ENCODE assay signal across 17 cellular contexts in genomic region chr14:102203382-102203781, GRCh38.
"Had no signal": no experiment of that assay in that cellular context is flagged by ENCODE, and none has a peak within 500 bp of the region (broad histone marks: within the 10 kb centered on the region; RNA-seq: fewer than 3 reads in every experiment).

No MANE protein-coding gene starts in this region.

- H3K4me3 ChIP-seq: ascending aorta, breast epithelium, mucosa of descending colon, testis, upper lobe of left lung had no signal

- DNase-seq: activated naive CD4-positive, alpha-beta T cell treated with Interleukin-2 at 50 U/mL for 16 hours; endodermal cell; hippocampal formation; left ventricle myocardium superior; mucosa of descending colon; naive thymus-derived CD8-positive, alpha-beta T cell; stimulated activated naive B cell treated with anti-CD40 and anti-IgM and Interleukin-4, amounts not matched to agents 10 μg/mL and 1 μg/mL and 100 μg/mL, for 72 hours; T-helper 1 cell; T1000; testis; upper lobe of left lung had no signal

- H3K9me3 ChIP-seq: ascending aorta, breast epithelium, mucosa of descending colon, neutrophil, testis, upper lobe of left lung had no signal

- H3K36me3 ChIP-seq: breast epithelium had no signal

- H3K27me3 ChIP-seq: ascending aorta, breast epithelium, neutrophil, testis, upper lobe of left lung had no signal

- H3K27ac ChIP-seq: ascending aorta, breast epithelium, neutrophil, parathyroid adenoma, testis, upper lobe of left lung had no signal

- ATAC-seq: activated CD4-positive, CD25-positive, alpha-beta regulatory T cell treated with anti-CD3 and anti-CD28 coated beads, Interleukin-2, amount 50 U/mL, for 24 hours; activated T-helper 17 cell treated with anti-CD3 and anti-CD28 coated beads, Interleukin-2, amount 50 U/mL, for 72 hours; left ventricle myocardium superior; mucosa of descending colon; naive thymus-derived CD8-positive, alpha-beta T cell had no signal

- H3K4me1 ChIP-seq: ascending aorta, breast epithelium, parathyroid adenoma, upper lobe of left lung had no signal

- H3K9ac ChIP-seq: parathyroid adenoma had no signal
